In genomic region chr6:90083891-90084290, GRCh38 we compare ENCODE assay signal across 8 cellular contexts.
DNase-seq lines count a peak whose midpoint lies in the region; ATAC-seq and TF ChIP-seq lines count a peak whose summit lies in the region.

No MANE protein-coding gene starts in this region.

- H3K27ac Mint-ChIP-seq in activated naive CD8-positive, alpha-beta T cell treated with anti-CD3 and anti-CD28 coated beads, Interleukin-2, amount 10 ng/mL, durations not matched to agents 7 days and 5 days, result peak overlapping the region; percentile 74

- no peaks in the 10 kb centered on the region for H3K27me3 Mint-ChIP-seq in activated naive CD8-positive, alpha-beta T cell treated with anti-CD3 and anti-CD28 coated beads, Interleukin-2, amount 10 ng/mL, durations not matched to agents 7 days and 5 days

- H3K9me3 Mint-ChIP-seq in activated naive CD8-positive, alpha-beta T cell treated with anti-CD3 and anti-CD28 coated beads, Interleukin-2, amount 10 ng/mL, durations not matched to agents 7 days and 5 days, result no peaks in the 10 kb centered on the region

- H3K4me3 Mint-ChIP-seq in activated naive CD8-positive, alpha-beta T cell treated with anti-CD3 and anti-CD28 coated beads, Interleukin-2, amount 10 ng/mL, durations not matched to agents 7 days and 5 days, result peak overlapping the region; percentile 66

- peaks cover 42% of the 10 kb centered on the region for H3K36me3 Mint-ChIP-seq in activated naive CD8-positive, alpha-beta T cell treated with anti-CD3 and anti-CD28 coated beads, Interleukin-2, amount 10 ng/mL, durations not matched to agents 7 days and 5 days

- TF ChIP-seq CTCF in DOHH2 (IDR thresholded peaks at IDR 0.05; ENCODE audit: low read depth, low read length, poor library complexity, severe bottlenecking), result no peak
- TF ChIP-seq CTCF in ascending aorta (IDR thresholded peaks at IDR 0.05), result no peak

- H3K9me3 ChIP-seq in DOHH2 (ENCODE audit: control insufficient read depth, insufficient read depth, low read length) (no peaks in the 10 kb centered on the region), ascending aorta (no peaks in the 10 kb centered on the region)

- peaks cover 61% of the 10 kb centered on the region for H3K4me1 Mint-ChIP-seq in activated naive CD8-positive, alpha-beta T cell treated with anti-CD3 and anti-CD28 coated beads, Interleukin-2, amount 10 ng/mL, durations not matched to agents 7 days and 5 days

- peak; percentile 85 for DNase-seq in NOMO-1 treated with DMSO at 0.1 percent for 48 hours (lab: John Stamatoyannopoulos, UW; ENCODE audit: unreplicated experiment)
- no peak for DNase-seq in activated naive CD8-positive, alpha-beta T cell treated with anti-CD3 and anti-CD28 coated beads, Interleukin-2, amount 10 ng/mL, durations not matched to agents 7 days and 5 days
- no peak for DNase-seq in DMS 273 (lab: John Stamatoyannopoulos, UW; ENCODE audit: unreplicated experiment)
- DNase-seq in DMS114 treated with DMSO at 0.1 percent for 48 hours (lab: John Stamatoyannopoulos, UW; ENCODE audit: unreplicated experiment), result no peak
- DNase-seq in ascending aorta (ENCODE audit: low spot score in 2 of 2), result no peak

- peaks cover 100% of the 10 kb centered on the region for H3K4me1 ChIP-seq in DOHH2 (ENCODE audit: control insufficient read depth, low read length)
- peaks cover 2 to 9% of the 10 kb centered on the region in 2 donors for H3K4me1 ChIP-seq in ascending aorta

- no peaks in the 10 kb centered on the region for H3K9me2 ChIP-seq in DOHH2 (replicated peaks; ENCODE audit: control insufficient read depth, low read length)

- POLR2A ChIA-PET in activated naive CD8-positive, alpha-beta T cell treated with anti-CD3 and anti-CD28 coated beads, Interleukin-2, amount 10 ng/mL, durations not matched to agents 7 days and 5 days (lab: Charles Lee), result interaction anchor here (1.0 to 5.0 kb wide), 8 partner anchors 9 to 104 kb away, joined by 3 to 53 read pairs (median 6); no protein-coding TSS in a partner anchor

- ATAC-seq in GM21576 (IDR thresholded peaks at IDR 0.05; ENCODE audit: unreplicated experiment), result peak; percentile 63
- ATAC-seq in activated naive CD8-positive, alpha-beta T cell treated with anti-CD3 and anti-CD28 coated beads, Interleukin-2, amount 10 ng/mL, durations not matched to agents 7 days and 5 days (ENCODE audit: low read depth), result peak; percentile 22
- ATAC-seq in HG03025 (IDR thresholded peaks at IDR 0.05; ENCODE audit: low FRiP score, unreplicated experiment), result no peak

- intact Hi-C loops in ascending aorta (cut with DNase I), result no loop called here

- H3K79me2 ChIP-seq in DOHH2 (ENCODE audit: control insufficient read depth, low read length), result peaks cover 100% of the 10 kb centered on the region

- peaks cover 42% of the 10 kb centered on the region for H4K20me1 ChIP-seq in DOHH2 (ENCODE audit: control insufficient read depth, insufficient read depth, low read depth, low read length)

- peaks cover 35% of the 10 kb centered on the region for H3F3A ChIP-seq in DOHH2 (ENCODE audit: control insufficient read depth, insufficient read depth)

- H3K27ac ChIP-seq in DOHH2 (ENCODE audit: low read depth, low read length) (peak overlapping the region; percentile 10; the same call in 1 of the 2 replicates), ascending aorta (no peak overlapping the region)

- H3K36me3 ChIP-seq in DOHH2 (ENCODE audit: control insufficient read depth, low read length), result peaks cover 100% of the 10 kb centered on the region
- no peaks in the 10 kb centered on the region for H3K36me3 ChIP-seq in ascending aorta

- no peak overlapping the region for H3K4me3 ChIP-seq in DOHH2 (ENCODE audit: low read length)
- H3K4me3 ChIP-seq in ascending aorta, result no peak overlapping the region

- no peaks in the 10 kb centered on the region for H3K27me3 ChIP-seq in DOHH2 (ENCODE audit: control insufficient read depth, low read length)
- no peaks in the 10 kb centered on the region for H3K27me3 ChIP-seq in ascending aorta

- peak overlapping the region; percentile 6 for H3K4me2 ChIP-seq in DOHH2 (ENCODE audit: low read length)
